9 cellular contexts compared by ENCODE assay signal in genomic region chr2:70125498-70125898, GRCh38. TPM values are rescaled to one million over a fixed set of nuclear protein-coding genes. Genes with fewer than 3 reads are reported as not detected.
DNase-seq lines count a peak whose midpoint lies in the region; ATAC-seq and TF ChIP-seq lines count a peak whose summit lies in the region.
"Had no signal": no experiment of that assay in that cellular context is flagged by ENCODE, and none has a peak within 500 bp of the region (broad histone marks: within the 10 kb centered on the region; RNA-seq: fewer than 3 reads in every experiment).

No MANE protein-coding gene starts in this region.

- no peaks in the 10 kb centered on the region for H3K9me3 Mint-ChIP-seq in nephron

- H3K36me3 Mint-ChIP-seq in nephron (ENCODE audit: low read depth): no peaks in the 10 kb centered on the region

- H3K4me1 Mint-ChIP-seq in nephron: peaks cover 68% of the 10 kb centered on the region

- H3K27me3 ChIP-seq in AG04450 (ENCODE audit: control insufficient read depth, insufficient read depth, low read length): no peaks in the 10 kb centered on the region

- TF ChIP-seq CTCF in AG04450 (IDR thresholded peaks at IDR 0.05; ENCODE audit: low read depth, low read length): no peak
- TF ChIP-seq CTCF in choroid plexus epithelial cell (conservative IDR thresholded peaks at IDR 0.05; ENCODE audit: low read depth, low read length): no peak
- no peak for TF ChIP-seq CTCF in nephron (IDR thresholded peaks at IDR 0.05; ENCODE audit: unreplicated experiment in 3 of 3)

- peak overlapping the region; percentile 94 for H3K4me3 Mint-ChIP-seq in nephron

- H3K36me3 ChIP-seq in KOPT-K1 (ENCODE audit: insufficient read depth, low read length): no peaks in the 10 kb centered on the region

- CTCF ChIA-PET in AG04450 (lab: Charles Lee): interaction anchor here (0.6 to 1.5 kb wide), 2 partner anchors 17 to 166 kb away, joined by 3 to 5 read pairs; no protein-coding TSS in a partner anchor

- peak overlapping the region; percentile 100 for H3K27ac Mint-ChIP-seq in nephron

- POLR2A ChIA-PET in AG04450 (lab: Yijun Ruan, JAX): interaction anchor here (0.7 to 2.6 kb wide), 7 partner anchors 7 to 211 kb away, joined by 3 to 22 read pairs (median 12); partner anchors contain the start of genes C2orf42 and MXD1

- no peak for ATAC-seq in HG03432 (IDR thresholded peaks at IDR 0.05; ENCODE audit: unreplicated experiment)

- H3K4me3 ChIP-seq in AG04450 (ENCODE audit: low read depth, low read length) (no peak overlapping the region; the same call in 1 of the 2 replicates), choroid plexus epithelial cell (ENCODE audit: low read depth, low read length) (peak overlapping the region; percentile 66)

- H3K27me3 Mint-ChIP-seq in nephron (ENCODE audit: low read depth): peaks cover 3% of the 10 kb centered on the region

- H3K27ac ChIP-seq in AG04450 (ENCODE audit: low read depth, low read length): peak overlapping the region; percentile 91
- peak overlapping the region; percentile 92 for H3K27ac ChIP-seq in KOPT-K1 (ENCODE audit: low read depth, low read length, poor library complexity, severe bottlenecking)

- H3K9me3 ChIP-seq in AG04450 (ENCODE audit: control insufficient read depth, insufficient read depth, low read length) (no peaks in the 10 kb centered on the region), KOPT-K1 (ENCODE audit: insufficient read depth, low read length, poor library complexity, severe bottlenecking) (no peaks in the 10 kb centered on the region)

- DNase-seq in AG04450 (ENCODE audit: low read depth, low spot score): no peak
- no peak for DNase-seq in choroid plexus epithelial cell (ENCODE audit: low read depth)
- no peak for DNase-seq in hepatic stellate cell (ENCODE audit: low spot score)
- DNase-seq in NCI-H226: no peak
- no peak for DNase-seq in NCI-H524 treated with DMSO at 0.1 percent for 48 hours (lab: John Stamatoyannopoulos, UW)
- DNase-seq: NCI-H748 treated with DMSO at 0.1 percent for 48 hours had no signal

RNA-seq across cellular contexts. Expression of gene PCBP1, which starts 38.2 kb away (rescaled TPM):
- polyA plus RNA-seq in AG04450 (2011; rRNA removed): 63.8 and 91.3 TPM in 2 replicates
- 65.2 and 76.3 TPM in 2 replicates for polyA minus RNA-seq in AG04450 (2011; rRNA and poly(A)+ RNA removed)
